ENCODE assay signal across 8 cellular contexts in genomic region chr4:150010525-150011126, GRCh38.
DNase-seq lines count a peak whose midpoint lies in the region; ATAC-seq and TF ChIP-seq lines count a peak whose summit lies in the region.

No MANE protein-coding gene starts in this region.

- ATAC-seq in GM18511 (IDR thresholded peaks at IDR 0.05; ENCODE audit: unreplicated experiment): peak; percentile 76

- no peaks in the 10 kb centered on the region for H3K36me3 ChIP-seq in NT2/D1 (ENCODE audit: insufficient read depth, insufficient read length, low read length)

- H3K4me1 ChIP-seq in NT2/D1 (ENCODE audit: insufficient read depth, insufficient read length): no peaks in the 10 kb centered on the region

- H3K36me3 Mint-ChIP-seq in endothelial cell (ENCODE audit: low read depth, unreplicated experiment): no peaks in the 10 kb centered on the region
- H3K36me3 Mint-ChIP-seq in activated naive CD8-positive, alpha-beta T cell treated with anti-CD3 and anti-CD28 coated beads for 36 hours: no peaks in the 10 kb centered on the region

- no peaks in the 10 kb centered on the region for H3K4me1 Mint-ChIP-seq in endothelial cell (ENCODE audit: unreplicated experiment)
- H3K4me1 Mint-ChIP-seq in activated naive CD8-positive, alpha-beta T cell treated with anti-CD3 and anti-CD28 coated beads for 36 hours: no peaks in the 10 kb centered on the region

- H3K27me3 Mint-ChIP-seq in endothelial cell (ENCODE audit: unreplicated experiment): no peaks in the 10 kb centered on the region
- peaks cover 7% of the 10 kb centered on the region for H3K27me3 Mint-ChIP-seq in activated naive CD8-positive, alpha-beta T cell treated with anti-CD3 and anti-CD28 coated beads for 36 hours

- H3K4me3 ChIP-seq in AG09309 (ENCODE audit: control insufficient read depth, low read depth, low read length) (no peak overlapping the region), NT2/D1 (ENCODE audit: insufficient read length, low read depth) (no peak overlapping the region)

- H3K9me3 ChIP-seq in NT2/D1 (ENCODE audit: insufficient read depth, low read length): peaks cover 6% of the 10 kb centered on the region; the same call in 1 of the 2 replicates

- no peak overlapping the region for H3K9ac ChIP-seq in NT2/D1 (ENCODE audit: insufficient read length, low read depth)

- TF ChIP-seq CTCF in AG09309 (IDR thresholded peaks at IDR 0.05; ENCODE audit: control insufficient read depth, insufficient read depth, low read depth, low read length, missing control alignments) (peak; percentile 49), endothelial cell (IDR thresholded peaks at IDR 0.05; ENCODE audit: unreplicated experiment) (peak; percentile 78)

- no peak overlapping the region for H3K27ac Mint-ChIP-seq in endothelial cell (ENCODE audit: unreplicated experiment)
- no peak overlapping the region for H3K27ac Mint-ChIP-seq in activated naive CD8-positive, alpha-beta T cell treated with anti-CD3 and anti-CD28 coated beads for 36 hours

- H3K27me3 ChIP-seq in NT2/D1 (ENCODE audit: insufficient read depth, insufficient read length): no peaks in the 10 kb centered on the region

- H3K4me3 Mint-ChIP-seq in endothelial cell (ENCODE audit: unreplicated experiment): no peak overlapping the region
- no peak overlapping the region for H3K4me3 Mint-ChIP-seq in activated naive CD8-positive, alpha-beta T cell treated with anti-CD3 and anti-CD28 coated beads for 36 hours

- no peak for DNase-seq in AG09309 (ENCODE audit: low read depth)
- peak; percentile 21 for DNase-seq in HuH-7 (ENCODE audit: low spot score)
- DNase-seq in NT2/D1 (ENCODE audit: low read depth, low spot score): peak; percentile 39
- DNase-seq in endothelial cell (ENCODE audit: low spot score): peak; percentile 37
- DNase-seq in myocyte (ENCODE audit: low read depth): peak; percentile 73
- DNase-seq in activated naive CD8-positive, alpha-beta T cell treated with anti-CD3 and anti-CD28 coated beads for 36 hours: no peak
- no peak for DNase-seq in stimulated activated CD4-positive, alpha-beta T cell treated with anti-CD3 and anti-CD28 coated beads, Interleukin-2, amount 100 ng/mL, for 24 hours

- no peaks in the 10 kb centered on the region for H3K9me3 Mint-ChIP-seq in endothelial cell (ENCODE audit: unreplicated experiment)
- H3K9me3 Mint-ChIP-seq in activated naive CD8-positive, alpha-beta T cell treated with anti-CD3 and anti-CD28 coated beads for 36 hours: no peaks in the 10 kb centered on the region

Comparison
In these comparisons a context has a peak if more than half of its experiments do, and no peak if none do; other contexts are left out.
1. DNase-seq: peak in HuH-7 (single experiment), NT2/D1 (single experiment), endothelial cell (single experiment) and myocyte (single experiment); none in AG09309 (single experiment), activated naive CD8-positive, alpha-beta T cell treated with anti-CD3 and anti-CD28 coated beads for 36 hours (single experiment) and stimulated activated CD4-positive, alpha-beta T cell treated with anti-CD3 and anti-CD28 coated beads, Interleukin-2, amount 100 ng/mL, for 24 hours (0 of 2).